Comparison of ENCODE assay signal across 8 cellular contexts in genomic region chr16:50265260-50265659, GRCh38. TPM values are rescaled to one million over a fixed set of nuclear protein-coding genes. Genes with fewer than 3 reads are reported as not detected.
A peak's percentile ranks its signal among the peaks of the same experiment; 100 is the strongest.
DNase-seq lines count a peak whose midpoint lies in the region; ATAC-seq and TF ChIP-seq lines count a peak whose summit lies in the region.

No MANE protein-coding gene starts in this region.

- H3K4me1 ChIP-seq in mucosa of stomach (ENCODE audit: control insufficient read depth, insufficient read depth, low read length) = peaks cover 48% of the 10 kb centered on the region

- no peaks in the 10 kb centered on the region for H3K9me3 ChIP-seq in mucosa of stomach (ENCODE audit: control insufficient read depth, low read length)

- peak; percentile 34 to 59 for DNase-seq in AML-193 (lab: John Stamatoyannopoulos, UW)
- no peak for DNase-seq in GM13977 (ENCODE audit: low spot score)
- DNase-seq in NCI-H460 (ENCODE audit: extremely low read depth, low read depth) = peak; percentile 39
- peak; percentile 76 for DNase-seq in activated effector memory CD4-positive, alpha-beta T cell treated with anti-CD3 and anti-CD28 coated beads, Interleukin-2, amount 50 U/mL, for 16 hours

- no peak overlapping the region for H3K4me3 ChIP-seq in mucosa of stomach (ENCODE audit: low read length)

- no peaks in the 10 kb centered on the region for H3K27me3 ChIP-seq in mucosa of stomach (ENCODE audit: control insufficient read depth, insufficient read depth, low read length)

- in situ Hi-C loops in GM13977 (cut with MboI; ENCODE audit: low pct_unique_long_range_greater_than_20kb, low sequenced_read_pairs, unreplicated experiment) = no loop called here

- TF ChIP-seq CTCF in GM13977 (IDR thresholded peaks at IDR 0.05; ENCODE audit: extremely low read depth, insufficient read depth, missing control alignments) = peak; percentile 51

- H3K36me3 ChIP-seq in mucosa of stomach (ENCODE audit: control insufficient read depth, insufficient read depth, low read length) = no peaks in the 10 kb centered on the region

- peak overlapping the region; percentile 64 for H3K9ac ChIP-seq in mucosa of stomach (ENCODE audit: low read length)

- ATAC-seq in GM18858 (IDR thresholded peaks at IDR 0.05; ENCODE audit: unreplicated experiment) (no peak), HG02623 (IDR thresholded peaks at IDR 0.05; ENCODE audit: unreplicated experiment) (no peak), HG02884 (IDR thresholded peaks at IDR 0.05; ENCODE audit: unreplicated experiment) (no peak)

RNA-seq across cellular contexts. Expression of gene ADCY7, which starts 1.1 kb away (rescaled TPM):
- total RNA-seq in NCI-H460 (2014; rRNA removed; shearing (Covaris generic)) = 28.6 and 39.2 TPM in 2 replicates
- 46.1 and 48.2 TPM in 2 replicates for polyA plus RNA-seq in NCI-H460 (2014; cell fraction: nucleus; rRNA removed)
